In genomic region chr20:41888434-41888833, GRCh38 we compare ENCODE assay signal across 1 cellular context.
TF ChIP-seq lines count a peak whose summit lies in the region.

No MANE protein-coding gene starts in this region.

TF ChIP-seq in H1, 55 proteins besides CTCF, POLR2A, EP300 and RAD21:
- TF ChIP-seq TAF7 (optimal IDR thresholded peaks at IDR 0.05; ENCODE audit: borderline replicate concordance, low read depth, low read length) (no peak), TBP (IDR thresholded peaks at IDR 0.05; ENCODE audit: low read depth, low read length) (no peak), SRF (IDR thresholded peaks at IDR 0.05; ENCODE audit: low read depth, low read length) (no peak), YY1 (IDR thresholded peaks at IDR 0.05; ENCODE audit: low read depth, low read length) (no peak), SUZ12 (IDR thresholded peaks at IDR 0.05; ENCODE audit: low read length) (no peak), RFX5 (IDR thresholded peaks at IDR 0.05; ENCODE audit: borderline replicate concordance, low read depth, low read length) (no peak), HDAC2 (IDR thresholded peaks at IDR 0.05; ENCODE audit: borderline replicate concordance in 1 of 2, low read depth in 2 of 2, low read length in 2 of 2) (no peak)
